1 cellular context compared by ENCODE assay signal in genomic region chr16:88784074-88784855, GRCh38.
TF ChIP-seq lines count a peak whose summit lies in the region.

No MANE protein-coding gene starts in this region.

TF ChIP-seq in HepG2, 621 proteins besides CTCF, POLR2A, EP300 and RAD21 (continued from another document and continues in another):
- 0 out of 2 replicates have a peak, but pooled peaks have one; percentile 8 for TF ChIP-seq ZBTB43 (CRISPR knock-in tag; conservative IDR thresholded peaks at IDR 0.05)
- no peak for TF ChIP-seq THYN1 (CRISPR knock-in tag; IDR thresholded peaks at IDR 0.05; ENCODE audit: borderline replicate concordance, low read depth)
- no peak for TF ChIP-seq SIX4 (CRISPR knock-in tag; IDR thresholded peaks at IDR 0.05)
- no peak; the same call in 1 of the 2 replicates for TF ChIP-seq ZNF331 (CRISPR knock-in tag; IDR thresholded peaks at IDR 0.05)
- TF ChIP-seq DRAP1 (CRISPR knock-in tag; IDR thresholded peaks at IDR 0.05), result peak; percentile 28; the same call in 1 of the 2 replicates
- TF ChIP-seq HNF4G (IDR thresholded peaks at IDR 0.05; ENCODE audit: borderline replicate concordance, low read depth, low read length), result no peak
- TF ChIP-seq HNF4G (CRISPR knock-in tag; IDR thresholded peaks at IDR 0.05; ENCODE audit: borderline replicate concordance, low read depth), result no peak; the same call in 1 of the 2 replicates
- TF ChIP-seq MYNN (CRISPR knock-in tag; IDR thresholded peaks at IDR 0.05; ENCODE audit: low read depth), result no peak
- no peak for TF ChIP-seq HNF1A (IDR thresholded peaks at IDR 0.05; ENCODE audit: low read depth)
- 0 out of 2 replicates have a peak, but pooled peaks have one; percentile 34 for TF ChIP-seq HNF1A (CRISPR knock-in tag; IDR thresholded peaks at IDR 0.05; ENCODE audit: borderline replicate concordance)
- no peak for TF ChIP-seq CCAR2 (optimal IDR thresholded peaks at IDR 0.05; ENCODE audit: low read depth, low read length)
- no peak; the same call in 1 of the 2 replicates for TF ChIP-seq ZNF547 (CRISPR knock-in tag; IDR thresholded peaks at IDR 0.05)
- TF ChIP-seq KLF16 (CRISPR knock-in tag; IDR thresholded peaks at IDR 0.05), result peak in 1 of 2 experiments; percentile 22; a peak in 1 of 4 replicates
- TF ChIP-seq DDIT3 (CRISPR knock-in tag; IDR thresholded peaks at IDR 0.05), result no peak
- TF ChIP-seq ARHGAP35 (CRISPR knock-in tag; IDR thresholded peaks at IDR 0.05; ENCODE audit: borderline replicate concordance), result no peak
- no peak for TF ChIP-seq THAP7 (CRISPR knock-in tag; IDR thresholded peaks at IDR 0.05)
- no peak for TF ChIP-seq NFATC3 (CRISPR knock-in tag; IDR thresholded peaks at IDR 0.05)
- TF ChIP-seq ZNF543 (CRISPR knock-in tag; IDR thresholded peaks at IDR 0.05), result peak; percentile 34; the same call in 1 of the 2 replicates
- TF ChIP-seq RFX1 (IDR thresholded peaks at IDR 0.05), result no peak
- no peak for TF ChIP-seq SKIL (CRISPR knock-in tag; IDR thresholded peaks at IDR 0.05; ENCODE audit: borderline replicate concordance)
- no peak for TF ChIP-seq SRSF4 (IDR thresholded peaks at IDR 0.05; ENCODE audit: low read depth, low read length, poor library complexity, severe bottlenecking)
- no peak; a peak in 1 of 4 replicates for TF ChIP-seq ATF4 (CRISPR knock-in tag; IDR thresholded peaks at IDR 0.05)
- peak; percentile 50 for TF ChIP-seq YEATS4 (CRISPR knock-in tag; IDR thresholded peaks at IDR 0.05; ENCODE audit: borderline replicate concordance)
- no peak for TF ChIP-seq MAF1 (CRISPR knock-in tag; IDR thresholded peaks at IDR 0.05; ENCODE audit: borderline replicate concordance)
- TF ChIP-seq NFYB (CRISPR knock-in tag; IDR thresholded peaks at IDR 0.05), result no peak
- no peak for TF ChIP-seq MLLT10 (CRISPR knock-in tag; IDR thresholded peaks at IDR 0.05)
- TF ChIP-seq ZNF468 (CRISPR knock-in tag; IDR thresholded peaks at IDR 0.05), result no peak
- TF ChIP-seq ARID3A (IDR thresholded peaks at IDR 0.05; ENCODE audit: low read depth, low read length), result no peak
- no peak for TF ChIP-seq GMEB2 (CRISPR knock-in tag; IDR thresholded peaks at IDR 0.05; ENCODE audit: low read depth)
- TF ChIP-seq ZBTB14 (CRISPR knock-in tag; IDR thresholded peaks at IDR 0.05), result peak; percentile 68
- TF ChIP-seq ZNF609 (CRISPR knock-in tag; IDR thresholded peaks at IDR 0.05; ENCODE audit: borderline replicate concordance), result no peak
- TF ChIP-seq ZNF782 (CRISPR knock-in tag; IDR thresholded peaks at IDR 0.05; ENCODE audit: borderline replicate concordance), result no peak
- 0 out of 2 replicates have a peak, but pooled peaks have one; percentile 29 for TF ChIP-seq ZC3H4 (CRISPR knock-in tag; IDR thresholded peaks at IDR 0.05; ENCODE audit: borderline replicate concordance)
- TF ChIP-seq ZNF724P (CRISPR knock-in tag; IDR thresholded peaks at IDR 0.05; ENCODE audit: borderline replicate concordance), result 0 out of 2 replicates have a peak, but pooled peaks have one; percentile 72
- no peak for TF ChIP-seq ZSCAN21 (CRISPR knock-in tag; IDR thresholded peaks at IDR 0.05; ENCODE audit: borderline replicate concordance)
- no peak for TF ChIP-seq STAG1 (CRISPR knock-in tag; IDR thresholded peaks at IDR 0.05)
- no peak for TF ChIP-seq PBX2 (CRISPR knock-in tag; IDR thresholded peaks at IDR 0.05)
- no peak for TF ChIP-seq ZFYVE20 (CRISPR knock-in tag; IDR thresholded peaks at IDR 0.05; ENCODE audit: borderline replicate concordance, low read depth)
